16 cellular contexts compared by ENCODE assay signal in genomic region chr5:79663212-79663611, GRCh38.
"Had no signal": no experiment of that assay in that cellular context is flagged by ENCODE, and none has a peak within 500 bp of the region (broad histone marks: within the 10 kb centered on the region; RNA-seq: fewer than 3 reads in every experiment).

No MANE protein-coding gene starts in this region.

- H3K27ac ChIP-seq: coronary artery, dorsolateral prefrontal cortex, heart right ventricle, spleen had no signal

- H3K4me1 Mint-ChIP-seq: naive B cell; stimulated activated naive B cell treated with anti-CD40 and anti-IgM and Interleukin-4, amounts not matched to agents 10 μg/mL and 1 μg/mL and 100 μg/mL, for 72 hours had no signal

- ATAC-seq: heart right ventricle; sciatic nerve; stimulated activated naive B cell treated with anti-CD40 and anti-IgM and Interleukin-4, amounts not matched to agents 10 μg/mL and 1 μg/mL and 100 μg/mL, for 72 hours had no signal

- H3K27me3 ChIP-seq: dorsolateral prefrontal cortex, heart right ventricle, spleen had no signal

- H3K4me3 Mint-ChIP-seq: naive B cell; stimulated activated naive B cell treated with anti-CD40 and anti-IgM and Interleukin-4, amounts not matched to agents 10 μg/mL and 1 μg/mL and 100 μg/mL, for 72 hours had no signal

- H3K9me3 Mint-ChIP-seq: stimulated activated naive B cell treated with anti-CD40 and anti-IgM and Interleukin-4, amounts not matched to agents 10 μg/mL and 1 μg/mL and 100 μg/mL, for 72 hours had no signal

- H3K4me3 ChIP-seq: coronary artery, dorsolateral prefrontal cortex, heart right ventricle, spleen had no signal

- DNase-seq: dorsolateral prefrontal cortex; effector CD8-positive, alpha-beta T cell; heart right ventricle; hypothalamus; kidney glomerular epithelial cell; mesendoderm; naive B cell; posterior cingulate gyrus; spleen; stimulated activated CD4-positive, alpha-beta T cell treated with anti-CD3 and anti-CD28 coated beads, Interleukin-15, amount 100 ng/mL, for 24 hours; stimulated activated CD4-positive, alpha-beta T cell treated with anti-CD3 and anti-CD28 coated beads, Interleukin-1b, Interleukin-23, amount 100 ng/mL, for 48 hours; stimulated activated CD4-positive, alpha-beta T cell treated with anti-CD3 and anti-CD28 coated beads, Interleukin-4, amount 100 ng/mL, for 24 hours; stimulated activated naive B cell treated with anti-CD40 and anti-IgM and Interleukin-4, amounts not matched to agents 10 μg/mL and 1 μg/mL and 100 μg/mL, for 72 hours; trophoblast cell had no signal

- H3K27me3 Mint-ChIP-seq: naive B cell; stimulated activated naive B cell treated with anti-CD40 and anti-IgM and Interleukin-4, amounts not matched to agents 10 μg/mL and 1 μg/mL and 100 μg/mL, for 72 hours had no signal

- H3K4me1 ChIP-seq: heart right ventricle, spleen had no signal

- H3K27ac Mint-ChIP-seq: naive B cell; stimulated activated naive B cell treated with anti-CD40 and anti-IgM and Interleukin-4, amounts not matched to agents 10 μg/mL and 1 μg/mL and 100 μg/mL, for 72 hours had no signal
